1 cellular context compared by ENCODE assay signal in genomic region chr16:67226804-67227566, GRCh38.
TF ChIP-seq lines count a peak whose summit lies in the region.

TSS of gene TMEM208 (plus strand) at chr16:67227130. CDS start at chr16:67227219, 89 bp downstream.

TF ChIP-seq in K562, 482 proteins besides CTCF, POLR2A, EP300 and RAD21 (continued from another document and continues in another):
- no peak for TF ChIP-seq CLOCK (CRISPR knock-in tag; IDR thresholded peaks at IDR 0.05; ENCODE audit: borderline replicate concordance)
- no peak for TF ChIP-seq STAT5B (CRISPR knock-in tag; IDR thresholded peaks at IDR 0.05)
- peak; percentile 94 for TF ChIP-seq MBD2 (IDR thresholded peaks at IDR 0.05; ENCODE audit: borderline replicate concordance, low read depth)
- TF ChIP-seq BRCA1 (IDR thresholded peaks at IDR 0.05) = no peak
- no peak for TF ChIP-seq BRCA1 (CRISPR knock-in tag; IDR thresholded peaks at IDR 0.05)
- no peak for TF ChIP-seq PPARD (CRISPR knock-in tag; IDR thresholded peaks at IDR 0.05)
- TF ChIP-seq TAL1 (IDR thresholded peaks at IDR 0.05) = no peak
- no peak for TF ChIP-seq ZNF76 (CRISPR knock-in tag; IDR thresholded peaks at IDR 0.05; ENCODE audit: borderline replicate concordance)
- TF ChIP-seq ZNF224 (CRISPR knock-in tag; IDR thresholded peaks at IDR 0.05) = no peak
- TF ChIP-seq ZNF449 (CRISPR knock-in tag; IDR thresholded peaks at IDR 0.05) = no peak
- no peak for TF ChIP-seq ZNF431 (CRISPR knock-in tag; IDR thresholded peaks at IDR 0.05)
- TF ChIP-seq L3MBTL2 (IDR thresholded peaks at IDR 0.05) = peak; percentile 40; the same call in 1 of the 2 replicates
- no peak for TF ChIP-seq DEAF1 (CRISPR knock-in tag; IDR thresholded peaks at IDR 0.05)
- TF ChIP-seq STAT5A (IDR thresholded peaks at IDR 0.05; ENCODE audit: borderline replicate concordance, low read length) = no peak; the same call in 1 of the 2 replicates
- TF ChIP-seq ZNF764 (CRISPR knock-in tag; IDR thresholded peaks at IDR 0.05; ENCODE audit: low read depth) = no peak
- TF ChIP-seq DLX4 (CRISPR knock-in tag; IDR thresholded peaks at IDR 0.05) = no peak
- no peak for TF ChIP-seq ZNF197 (CRISPR knock-in tag; IDR thresholded peaks at IDR 0.05; ENCODE audit: low read depth)
- TF ChIP-seq E2F8 (IDR thresholded peaks at IDR 0.05; ENCODE audit: low read depth, partially characterized antibody) = peak; percentile 99
- TF ChIP-seq SMARCA5 (IDR thresholded peaks at IDR 0.05) = no peak
- TF ChIP-seq SMC3 (conservative IDR thresholded peaks at IDR 0.05; ENCODE audit: insufficient read depth, low read depth, low read length) = 0 out of 2 replicates have a peak, but pooled peaks have one; percentile 33
- no peak for TF ChIP-seq CGGBP1 (CRISPR knock-in tag; IDR thresholded peaks at IDR 0.05)
- TF ChIP-seq ZNF165 (CRISPR knock-in tag; IDR thresholded peaks at IDR 0.05; ENCODE audit: borderline replicate concordance) = no peak
- peak in 1 of 2 experiments; percentile 90; a peak in 2 of 4 replicates for TF ChIP-seq TBL1XR1 (IDR thresholded peaks at IDR 0.05; ENCODE audit: low read length in 2 of 2)
- peak; percentile 86 for TF ChIP-seq ETV1 (tag; conservative IDR thresholded peaks at IDR 0.05; ENCODE audit: low read depth)
- no peak for TF ChIP-seq ZBTB26 (CRISPR knock-in tag; IDR thresholded peaks at IDR 0.05)
- no peak for TF ChIP-seq MAFG (tag; conservative IDR thresholded peaks at IDR 0.05)
- TF ChIP-seq ID3 (CRISPR knock-in tag; IDR thresholded peaks at IDR 0.05) = no peak
- TF ChIP-seq ID3 (tag; IDR thresholded peaks at IDR 0.05) = no peak
- TF ChIP-seq BHLHE40 (IDR thresholded peaks at IDR 0.05; ENCODE audit: low read length) = peak; percentile 47
- TF ChIP-seq ELF1 (tag; IDR thresholded peaks at IDR 0.05) = peak; percentile 100
- TF ChIP-seq JUN (IDR thresholded peaks at IDR 0.05; ENCODE audit: borderline replicate concordance, low read depth, low read length) = 0 out of 2 replicates have a peak, but pooled peaks have one; percentile 69
- no peak for TF ChIP-seq JUN (CRISPR knock-in tag; IDR thresholded peaks at IDR 0.05; ENCODE audit: borderline replicate concordance)
- TF ChIP-seq NR0B1 (IDR thresholded peaks at IDR 0.05; ENCODE audit: partially characterized antibody) = no peak
- no peak for TF ChIP-seq ATF6 (CRISPR knock-in tag; IDR thresholded peaks at IDR 0.05)
- no peak for TF ChIP-seq PHB (CRISPR knock-in tag; IDR thresholded peaks at IDR 0.05)
- no peak for TF ChIP-seq ZNF311 (CRISPR knock-in tag; IDR thresholded peaks at IDR 0.05)
- TF ChIP-seq NFXL1 (CRISPR knock-in tag; IDR thresholded peaks at IDR 0.05) = no peak
- TF ChIP-seq SNAPC5 (CRISPR knock-in tag; IDR thresholded peaks at IDR 0.05) = no peak
- no peak for TF ChIP-seq BRF2 (IDR thresholded peaks at IDR 0.05; ENCODE audit: borderline replicate concordance, insufficient read depth, insufficient read length)
- no peak for TF ChIP-seq THAP7 (CRISPR knock-in tag; IDR thresholded peaks at IDR 0.05)
- no peak for TF ChIP-seq COPS2 (conservative IDR thresholded peaks at IDR 0.05)
- TF ChIP-seq ZNF384 (IDR thresholded peaks at IDR 0.05; ENCODE audit: low read depth, low read length) = no peak
- no peak for TF ChIP-seq FUS (optimal IDR thresholded peaks at IDR 0.05; ENCODE audit: low read depth, low read length)
- TF ChIP-seq KAT8 (IDR thresholded peaks at IDR 0.05; ENCODE audit: low read depth) = peak; percentile 36; the same call in 1 of the 2 replicates
- no peak for TF ChIP-seq PRMT5 (CRISPR knock-in tag; IDR thresholded peaks at IDR 0.05)
- TF ChIP-seq DPF2 (IDR thresholded peaks at IDR 0.05) = no peak
- TF ChIP-seq CREB5 (CRISPR knock-in tag; IDR thresholded peaks at IDR 0.05) = no peak
